ENCODE assay signal across 11 cellular contexts in the genomic region with DNA sequence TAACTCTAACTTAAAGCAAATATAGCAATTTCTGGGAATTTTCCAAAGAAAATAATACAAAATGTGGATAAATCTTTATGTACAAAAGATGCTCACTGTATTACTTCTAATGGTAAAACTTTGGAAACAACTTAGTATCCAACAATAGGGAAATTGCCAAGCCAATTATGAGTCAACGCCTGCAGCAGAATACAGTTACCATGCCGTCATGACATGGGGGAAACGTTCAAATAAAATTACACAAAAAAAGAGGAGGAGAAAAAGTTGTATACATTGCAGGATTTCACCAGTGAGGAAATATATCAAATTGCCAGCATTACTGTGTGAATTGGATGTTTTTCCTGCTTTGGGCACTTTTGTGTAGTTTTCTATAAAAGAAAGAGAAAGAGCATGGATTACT.
DNase-seq lines count a peak whose midpoint lies in the region; ATAC-seq lines count a peak whose summit lies in the region.
"Had no signal": no experiment of that assay in that cellular context is flagged by ENCODE, and none has a peak within 500 bp of the region (broad histone marks: within the 10 kb centered on the region; RNA-seq: fewer than 3 reads in every experiment).

No MANE protein-coding gene starts in this region.

- peak overlapping the region in 5 of 7 donors; percentile 10 to 84 (median 32) for H3K4me3 Mint-ChIP-seq in CD8-positive, alpha-beta memory T cell
- peak overlapping the region in 6 of 10 donors; percentile 7 to 70 (median 44) for H3K4me3 Mint-ChIP-seq in naive thymus-derived CD8-positive, alpha-beta T cell

- H3K4me1 Mint-ChIP-seq in CD8-positive, alpha-beta memory T cell = peaks cover 10 to 46% (median 41%) of the 10 kb centered on the region in 3 donors
- peaks cover 6 to 29% (median 22%) of the 10 kb centered on the region in 4 donors for H3K4me1 Mint-ChIP-seq in naive thymus-derived CD8-positive, alpha-beta T cell

- no peaks in the 10 kb centered on the region for H3K36me3 Mint-ChIP-seq in CD8-positive, alpha-beta memory T cell
- H3K36me3 Mint-ChIP-seq in naive thymus-derived CD8-positive, alpha-beta T cell = no peaks in the 10 kb centered on the region

- peaks cover 3% of the 10 kb centered on the region for H3K27me3 ChIP-seq in CD8-positive, alpha-beta memory T cell (ENCODE audit: insufficient read depth, low read length, poor library complexity, severe bottlenecking)

- no peaks in the 10 kb centered on the region for H3K4me1 ChIP-seq in CD8-positive, alpha-beta memory T cell (ENCODE audit: insufficient read depth, low read length)

- peaks cover 0 to 3% (median 0%) of the 10 kb centered on the region in 5 donors for H3K9me3 Mint-ChIP-seq in CD8-positive, alpha-beta memory T cell
- H3K9me3 Mint-ChIP-seq in naive thymus-derived CD8-positive, alpha-beta T cell = peaks cover 0 to 1% (median 0%) of the 10 kb centered on the region in 9 donors

- no peak overlapping the region for H3K27ac Mint-ChIP-seq in CD8-positive, alpha-beta memory T cell
- H3K27ac Mint-ChIP-seq in naive thymus-derived CD8-positive, alpha-beta T cell = no peak overlapping the region

- H3K36me3 ChIP-seq in CD8-positive, alpha-beta memory T cell (ENCODE audit: insufficient read depth, low read length) = no peaks in the 10 kb centered on the region

- no peak for DNase-seq in CD8-positive, alpha-beta memory T cell
- peak; percentile 53 for DNase-seq in HT1080 (ENCODE audit: low read depth)
- DNase-seq in cerebellar cortex (ENCODE audit: low spot score) = peak; percentile 28
- DNase-seq in naive thymus-derived CD8-positive, alpha-beta T cell = no peak
- DNase-seq in T-helper 9 cell = no peak
- no peak for DNase-seq in NCI-H2029 (lab: John Stamatoyannopoulos, UW)
- DNase-seq in stimulated activated CD4-positive, alpha-beta T cell treated with anti-CD3 and anti-CD28 coated beads, Interleukin-15, amount 100 ng/mL, for 24 hours = no peak
- DNase-seq: activated CD4-positive, CD25-positive, alpha-beta regulatory T cell; effector memory CD4-positive, alpha-beta T cell; NCI-H1694 had no signal

- H3K27ac ChIP-seq in CD8-positive, alpha-beta memory T cell (ENCODE audit: low read depth, low read length) = no peak overlapping the region

- peaks cover 26 to 41% of the 10 kb centered on the region in 2 donors for H3K27me3 Mint-ChIP-seq in CD8-positive, alpha-beta memory T cell
- H3K27me3 Mint-ChIP-seq in naive thymus-derived CD8-positive, alpha-beta T cell = peaks cover 20 to 59% (median 50%) of the 10 kb centered on the region in 5 donors

- no peak for ATAC-seq in naive thymus-derived CD8-positive, alpha-beta T cell
- ATAC-seq in HG03025 (IDR thresholded peaks at IDR 0.05; ENCODE audit: low FRiP score, unreplicated experiment) = no peak

- H3K4me3 ChIP-seq in CD8-positive, alpha-beta memory T cell (ENCODE audit: low read length) = no peak overlapping the region

- POLR2A ChIA-PET in CD8-positive, alpha-beta memory T cell (lab: Charles Lee) = no interaction called here
- POLR2A ChIA-PET in naive thymus-derived CD8-positive, alpha-beta T cell (lab: Charles Lee) = no interaction called here

- CTCF ChIA-PET in CD8-positive, alpha-beta memory T cell (lab: Charles Lee) = no interaction called here

- no peaks in the 10 kb centered on the region for H3K9me3 ChIP-seq in CD8-positive, alpha-beta memory T cell (ENCODE audit: low read length)

Comparison
In these comparisons a context has a peak if more than half of its experiments do, and no peak if none do; other contexts are left out.
1. DNase-seq: peak in HT1080 (single experiment) and cerebellar cortex (single experiment); none in CD8-positive, alpha-beta memory T cell (0 of 5), naive thymus-derived CD8-positive, alpha-beta T cell (0 of 10), T-helper 9 cell (single experiment), NCI-H2029 (single experiment) and stimulated activated CD4-positive, alpha-beta T cell treated with anti-CD3 and anti-CD28 coated beads, Interleukin-15, amount 100 ng/mL, for 24 hours (single experiment).